In genomic region chr1:206482611-206483010, GRCh38 we compare ENCODE assay signal across 14 cellular contexts. TPM values are rescaled to one million over a fixed set of nuclear protein-coding genes. Genes with fewer than 3 reads are reported as not detected.
DNase-seq lines count a peak whose midpoint lies in the region; ATAC-seq, FAIRE-seq and TF ChIP-seq lines count a peak whose summit lies in the region.
"Had no signal": no experiment of that assay in that cellular context is flagged by ENCODE, and none has a peak within 500 bp of the region (broad histone marks: within the 10 kb centered on the region; RNA-seq: fewer than 3 reads in every experiment).

No MANE protein-coding gene starts in this region.

- H3K9me3 Mint-ChIP-seq in naive thymus-derived CD4-positive, alpha-beta T cell = no peaks in the 10 kb centered on the region
- H3K9me3 Mint-ChIP-seq: H9, IgD-negative memory B cell had no signal

- H3K9me3 ChIP-seq in naive thymus-derived CD4-positive, alpha-beta T cell (ENCODE audit: control insufficient read depth in 2 of 3, low read length in 3 of 3) = no peaks in the 10 kb centered on the region
- H3K9me3 ChIP-seq: BLaER1 treated with 17β-estradiol and CSF1 and Interleukin-3, amounts not matched to agents 10 nM and 100 nM had no signal

- no peaks in the 10 kb centered on the region for H3K27me3 ChIP-seq in bronchial epithelial cell (ENCODE audit: control insufficient read depth, insufficient read depth, low read length)
- H3K27me3 ChIP-seq in naive thymus-derived CD4-positive, alpha-beta T cell (ENCODE audit: control insufficient read depth in 2 of 2, insufficient read depth in 2 of 2, low read length in 2 of 2) = no peaks in the 10 kb centered on the region
- H3K27me3 ChIP-seq: BLaER1 treated with 17β-estradiol and CSF1 and Interleukin-3, amounts not matched to agents 10 nM and 100 nM had no signal

- peaks cover 0 to 11% of the 10 kb centered on the region in 2 donors for H3K4me1 ChIP-seq in naive thymus-derived CD4-positive, alpha-beta T cell (ENCODE audit: control insufficient read depth in 2 of 2, insufficient read depth in 2 of 2, low read length in 2 of 2)

- H3K27me3 Mint-ChIP-seq in naive thymus-derived CD4-positive, alpha-beta T cell = no peaks in the 10 kb centered on the region
- H3K27me3 Mint-ChIP-seq: IgD-negative memory B cell had no signal

- no peak for TF ChIP-seq CTCF in bronchial epithelial cell (IDR thresholded peaks at IDR 0.05; ENCODE audit: insufficient read depth, low read length, severe bottlenecking)

- no peak overlapping the region for H3K27ac ChIP-seq in naive thymus-derived CD4-positive, alpha-beta T cell (ENCODE audit: low read depth, low read length)
- H3K27ac ChIP-seq: 22Rv1 had no signal

- no peak for ATAC-seq in naive thymus-derived CD4-positive, alpha-beta T cell

- no peak overlapping the region for H3K4me3 ChIP-seq in bronchial epithelial cell (ENCODE audit: low read depth, low read length)
- H3K4me3 ChIP-seq in naive thymus-derived CD4-positive, alpha-beta T cell (ENCODE audit: low read length) = no peak overlapping the region
- H3K4me3 ChIP-seq: BLaER1 treated with 17β-estradiol and CSF1 and Interleukin-3, amounts not matched to agents 10 nM and 100 nM had no signal

- CTCF ChIA-PET in naive thymus-derived CD4-positive, alpha-beta T cell (lab: Charles Lee) = interaction anchor here (1.4 to 2.0 kb wide), 3 partner anchors 12 to 182 kb away, joined by 5 to 7 read pairs (median 5); partner anchors contain the start of gene IKBKE

- DNase-seq in NCI-H1417 (lab: John Stamatoyannopoulos, UW) (peak; percentile 24 to 77 (median 28)), NCI-H1417 treated with DMSO at 0.1 percent for 48 hours (lab: John Stamatoyannopoulos, UW) (no peak), COLO668 (lab: John Stamatoyannopoulos, UW; ENCODE audit: unreplicated experiment) (peak; percentile 53), NCI-H187 (lab: John Stamatoyannopoulos, UW) (peak; percentile 53 to 66), bronchial epithelial cell (ENCODE audit: low read depth) (peak; percentile 90), HK-2 (ENCODE audit: unreplicated experiment) (no peak), SW 1271 (lab: John Stamatoyannopoulos, UW) (no peak)
- no peak for DNase-seq in naive thymus-derived CD4-positive, alpha-beta T cell
- DNase-seq: H9, NCI-H1694, NCI-H524 had no signal

- intact Hi-C loops in naive thymus-derived CD4-positive, alpha-beta T cell (cut with micrococcal nuclease) = no loop called here

- peak; percentile 43 for FAIRE-seq in bronchial epithelial cell (lab: Jason Lieb, UNC)

- POLR2A ChIA-PET in naive thymus-derived CD4-positive, alpha-beta T cell (lab: Charles Lee) = interaction anchor here (0.6 to 0.7 kb wide), 2 partner anchors 11 to 12 kb away, joined by 3 read pairs; partner anchors contain the start of gene IKBKE

- peaks cover 10% of the 10 kb centered on the region for H3K36me3 ChIP-seq in bronchial epithelial cell (ENCODE audit: control insufficient read depth, insufficient read depth, low read length)
- peaks cover 19 to 92% (median 32%) of the 10 kb centered on the region in 3 experiments for H3K36me3 ChIP-seq in naive thymus-derived CD4-positive, alpha-beta T cell (ENCODE audit: control insufficient read depth in 2 of 3, insufficient read depth in 3 of 3, low read length in 3 of 3)

- H3K4me1 Mint-ChIP-seq in naive thymus-derived CD4-positive, alpha-beta T cell = peaks cover 6 to 15% (median 9%) of the 10 kb centered on the region in 7 donors

- peaks cover 5 to 24% (median 8%) of the 10 kb centered on the region in 5 donors for H3K36me3 Mint-ChIP-seq in naive thymus-derived CD4-positive, alpha-beta T cell
- H3K36me3 Mint-ChIP-seq: IgD-negative memory B cell had no signal

- H3K27ac Mint-ChIP-seq in naive thymus-derived CD4-positive, alpha-beta T cell = peak overlapping the region in 1 of 9 donors; percentile 62
- H3K27ac Mint-ChIP-seq: H9 had no signal

- no peak overlapping the region for H3K4me3 Mint-ChIP-seq in naive thymus-derived CD4-positive, alpha-beta T cell
- H3K4me3 Mint-ChIP-seq: H9, IgD-negative memory B cell had no signal

RNA-seq across cellular contexts. Expression of gene IKBKE, which starts 12.3 kb away (rescaled TPM):
- total RNA-seq in bronchial epithelial cell = 2.9 and 5.8 TPM in 2 replicates
- 100 to 1,000 TPM in 1 of 5 experiments, 10 to 100 TPM in 4; 50.1 to 177 (median 79.1) TPM for total RNA-seq in naive thymus-derived CD4-positive, alpha-beta T cell
- polyA plus RNA-seq in naive thymus-derived CD4-positive, alpha-beta T cell = 10 to 100 TPM; 32.5 to 48.3 TPM

RNA-seq across cellular contexts. Expression of gene RASSF5, which starts 24.7 kb away (rescaled TPM):
- 3.4 and 4.6 TPM in 2 replicates for total RNA-seq in bronchial epithelial cell
- 100 to 1,000 TPM; 155 to 240 (median 218) TPM for total RNA-seq in naive thymus-derived CD4-positive, alpha-beta T cell
- polyA plus RNA-seq in naive thymus-derived CD4-positive, alpha-beta T cell = 100 to 1,000 TPM; 299 to 416 TPM

Comparison
In these comparisons a context has a peak if more than half of its experiments do, and no peak if none do; other contexts are left out.
1. DNase-seq: peak in NCI-H1417 (3 of 3), COLO668 (single experiment), NCI-H187 (2 of 2) and bronchial epithelial cell (single experiment); none in NCI-H1417 treated with DMSO at 0.1 percent for 48 hours (single experiment), HK-2 (single experiment), SW 1271 (0 of 2) and naive thymus-derived CD4-positive, alpha-beta T cell (0 of 9).
2. RNA of gene RASSF5, which starts 24.7 kb away (total RNA-seq): 155 to 240 TPM in naive thymus-derived CD4-positive, alpha-beta T cell; 3.4 to 4.6 TPM in bronchial epithelial cell; every median in the first group is over 10 times any median in the second.